ENCODE assay signal across 8 cellular contexts in genomic region chr16:28924399-28924761, GRCh38. TPM values are rescaled to one million over a fixed set of nuclear protein-coding genes. Genes with fewer than 3 reads are reported as not detected.
DNase-seq lines count a peak whose midpoint lies in the region; ATAC-seq and TF ChIP-seq lines count a peak whose summit lies in the region.

No MANE protein-coding gene starts in this region.

- peak overlapping the region; percentile 99 for H3K27ac ChIP-seq in DOHH2 (ENCODE audit: low read depth, low read length)
- H3K27ac ChIP-seq in KMS-11: peak overlapping the region; percentile 40; the same call in 1 of the 2 replicates
- peak overlapping the region; percentile 97 for H3K27ac ChIP-seq in effector memory CD4-positive, alpha-beta T cell (ENCODE audit: insufficient read depth, low read length, poor library complexity, severe bottlenecking)
- H3K27ac ChIP-seq in osteoblast (ENCODE audit: low read depth, low read length): no peak overlapping the region

- H3F3A ChIP-seq in DOHH2 (ENCODE audit: control insufficient read depth, insufficient read depth): peaks cover 33% of the 10 kb centered on the region

- H3K9me2 ChIP-seq in DOHH2 (replicated peaks; ENCODE audit: control insufficient read depth, low read length): no peaks in the 10 kb centered on the region

- H3K79me2 ChIP-seq in DOHH2 (ENCODE audit: control insufficient read depth, low read length): peaks cover 33% of the 10 kb centered on the region
- H3K79me2 ChIP-seq in KMS-11 (ENCODE audit: insufficient read depth, low read depth): no peaks in the 10 kb centered on the region
- peaks cover 4% of the 10 kb centered on the region for H3K79me2 ChIP-seq in osteoblast (ENCODE audit: insufficient read depth, low read length)

- H3K4me2 ChIP-seq in DOHH2 (ENCODE audit: low read length) (peak overlapping the region; percentile 98), KMS-11 (peak overlapping the region; percentile 99), osteoblast (ENCODE audit: insufficient read depth, low read length) (peak overlapping the region; percentile 96)

- H3K9ac ChIP-seq in KMS-11: peak overlapping the region; percentile 11; the same call in 1 of the 2 replicates

- peak overlapping the region; percentile 94 for H3K4me3 ChIP-seq in DOHH2 (ENCODE audit: low read length)
- H3K4me3 ChIP-seq in KMS-11 (IDR thresholded peaks at IDR 0.05; ENCODE audit: insufficient read depth, low read depth, low read length): no peak overlapping the region
- peak overlapping the region; percentile 98 for H3K4me3 ChIP-seq in effector memory CD4-positive, alpha-beta T cell (ENCODE audit: insufficient read depth, low read depth, low read length, poor library complexity, severe bottlenecking)
- peak overlapping the region; percentile 98 for H3K4me3 ChIP-seq in osteoblast (ENCODE audit: insufficient read depth, low read length)

- no peaks in the 10 kb centered on the region for H4K20me1 ChIP-seq in DOHH2 (ENCODE audit: control insufficient read depth, insufficient read depth, low read depth, low read length)
- no peaks in the 10 kb centered on the region for H4K20me1 ChIP-seq in KMS-11 (ENCODE audit: insufficient read depth)
- no peaks in the 10 kb centered on the region for H4K20me1 ChIP-seq in osteoblast (ENCODE audit: insufficient read depth, low read length)

- H3K36me3 ChIP-seq in DOHH2 (ENCODE audit: control insufficient read depth, low read length): peaks cover 47% of the 10 kb centered on the region
- no peaks in the 10 kb centered on the region for H3K36me3 ChIP-seq in KMS-11 (ENCODE audit: insufficient read depth)
- peaks cover 4% of the 10 kb centered on the region for H3K36me3 ChIP-seq in effector memory CD4-positive, alpha-beta T cell (ENCODE audit: control insufficient read depth, insufficient read depth, low read length)
- peaks cover 6% of the 10 kb centered on the region for H3K36me3 ChIP-seq in osteoblast (ENCODE audit: insufficient read depth, low read length)

- TF ChIP-seq CTCF in DOHH2 (IDR thresholded peaks at IDR 0.05; ENCODE audit: low read depth, low read length, poor library complexity, severe bottlenecking): no peak
- TF ChIP-seq CTCF in KMS-11 (conservative IDR thresholded peaks at IDR 0.05; ENCODE audit: low read depth, low read length): 0 out of 2 replicates have a peak, but pooled peaks have one; percentile 16
- TF ChIP-seq CTCF in osteoblast (IDR thresholded peaks at IDR 0.05; ENCODE audit: extremely low read depth, low read depth, low read length): no peak

- H3K27me3 ChIP-seq in DOHH2 (ENCODE audit: control insufficient read depth, low read length) (no peaks in the 10 kb centered on the region), KMS-11 (ENCODE audit: insufficient read depth, low read depth) (no peaks in the 10 kb centered on the region), osteoblast (ENCODE audit: insufficient read depth, low read length) (no peaks in the 10 kb centered on the region)
- no peaks in the 10 kb centered on the region for H3K27me3 ChIP-seq in effector memory CD4-positive, alpha-beta T cell (replicated peaks; ENCODE audit: control insufficient read depth, insufficient read depth, low read length, poor library complexity, severe bottlenecking)

- DNase-seq in effector memory CD4-positive, alpha-beta T cell: no peak
- DNase-seq in osteoblast (ENCODE audit: insufficient read length, low spot score, missing footprints): peak; percentile 80
- DNase-seq in germinal center (ENCODE audit: low spot score): no peak
- no peak for DNase-seq in NOMO-1 treated with DMSO at 0.1 percent for 48 hours (lab: John Stamatoyannopoulos, UW; ENCODE audit: unreplicated experiment)
- no peak for DNase-seq in HCEC 1CT

- no peaks in the 10 kb centered on the region for H3K9me3 ChIP-seq in DOHH2 (ENCODE audit: control insufficient read depth, insufficient read depth, low read length)
- no peaks in the 10 kb centered on the region for H3K9me3 ChIP-seq in effector memory CD4-positive, alpha-beta T cell (ENCODE audit: control insufficient read depth, low read length)
- no peaks in the 10 kb centered on the region for H3K9me3 ChIP-seq in osteoblast (ENCODE audit: low read depth, low read length)

- ATAC-seq in HG02852 (IDR thresholded peaks at IDR 0.05; ENCODE audit: unreplicated experiment): no peak

- peaks cover 51% of the 10 kb centered on the region for H3K4me1 ChIP-seq in DOHH2 (ENCODE audit: control insufficient read depth, low read length)
- peaks cover 30% of the 10 kb centered on the region for H3K4me1 ChIP-seq in KMS-11 (ENCODE audit: low read depth, poor library complexity, severe bottlenecking)
- peaks cover 11% of the 10 kb centered on the region for H3K4me1 ChIP-seq in effector memory CD4-positive, alpha-beta T cell (ENCODE audit: control insufficient read depth, insufficient read depth, low read length, poor library complexity, severe bottlenecking)
- H3K4me1 ChIP-seq in osteoblast (ENCODE audit: insufficient read depth, low read length): peaks cover 10% of the 10 kb centered on the region

- peak overlapping the region; percentile 82 for H2AFZ ChIP-seq in KMS-11 (ENCODE audit: low read depth)
- H2AFZ ChIP-seq in osteoblast (ENCODE audit: low read length): peak overlapping the region; percentile 25

RNA-seq across cellular contexts. Expression of gene RABEP2, which starts 0.7 kb away (rescaled TPM):
- total RNA-seq in osteoblast: 27.4 and 31.5 TPM in 2 replicates

RNA-seq across cellular contexts. Expression of gene CD19, which starts 7.4 kb away (rescaled TPM):
- total RNA-seq in osteoblast: not detected in 2 replicates

RNA-seq across cellular contexts. Expression of gene NFATC2IP, which starts 26.4 kb away (rescaled TPM):
- 18.1 and 20.0 TPM in 2 replicates for total RNA-seq in osteoblast

RNA-seq across cellular contexts. Expression of gene ATP2A1, which starts 46.1 kb away (rescaled TPM):
- total RNA-seq in osteoblast: 0.29 and 0.36 TPM in 2 replicates

RNA-seq across cellular contexts. Expression of gene SPNS1, which starts 50.2 kb away (rescaled TPM):
- total RNA-seq in osteoblast: 50.7 and 51.9 TPM in 2 replicates
